In genomic region chr6:156396068-156396771, GRCh38 we compare ENCODE assay signal across 10 cellular contexts.
DNase-seq lines count a peak whose midpoint lies in the region; ATAC-seq and TF ChIP-seq lines count a peak whose summit lies in the region.
"Had no signal": no experiment of that assay in that cellular context is flagged by ENCODE, and none has a peak within 500 bp of the region (broad histone marks: within the 10 kb centered on the region; RNA-seq: fewer than 3 reads in every experiment).

No MANE protein-coding gene starts in this region.

- ATAC-seq in HG02885 (IDR thresholded peaks at IDR 0.05; ENCODE audit: poor library complexity, unreplicated experiment), result peak; percentile 65
- peak; percentile 62 for ATAC-seq in activated B cell treated with CpG ODN at 0.5 μM for 24 hours (ENCODE audit: low read depth)
- peak; percentile 68 for ATAC-seq in stimulated activated memory B cell treated with anti-CD40 and anti-IgM and Interleukin-4, amounts not matched to agents 10 μg/mL and 1 μg/mL and 100 μg/mL, for 72 hours

- H3K36me3 Mint-ChIP-seq in activated CD4-positive, alpha-beta T cell treated with anti-CD3 and anti-CD28 coated beads, Interleukin-2, amount 10 ng/mL, durations not matched to agents 24 days and 14 days (ENCODE audit: low read depth), result no peaks in the 10 kb centered on the region
- H3K36me3 Mint-ChIP-seq in activated B cell treated with CpG ODN at 0.5 μM for 24 hours (ENCODE audit: low read depth), result no peaks in the 10 kb centered on the region
- no peaks in the 10 kb centered on the region for H3K36me3 Mint-ChIP-seq in stimulated activated memory B cell treated with anti-CD40 and anti-IgM and Interleukin-4, amounts not matched to agents 10 μg/mL and 1 μg/mL and 100 μg/mL, for 72 hours

- intact Hi-C loops in activated CD4-positive, alpha-beta T cell treated with anti-CD3 and anti-CD28 coated beads, Interleukin-2, amount 10 ng/mL, durations not matched to agents 24 days and 14 days (cut with micrococcal nuclease), result no loop called here
- intact Hi-C loops in activated B cell treated with CpG ODN at 0.5 μM for 24 hours (cut with micrococcal nuclease), result loop anchor here (2.0 to 10.0 kb wide), 6 partner anchors 114 to 1069 kb away; partner anchors contain the start of gene ARID1B

- H3K4me3 ChIP-seq in coronary artery, result no peak overlapping the region

- H3K4me3 Mint-ChIP-seq in activated CD4-positive, alpha-beta T cell treated with anti-CD3 and anti-CD28 coated beads, Interleukin-2, amount 10 ng/mL, durations not matched to agents 24 days and 14 days, result peak overlapping the region; percentile 49
- peak overlapping the region; percentile 68 for H3K4me3 Mint-ChIP-seq in activated B cell treated with CpG ODN at 0.5 μM for 24 hours
- peak overlapping the region; percentile 67 for H3K4me3 Mint-ChIP-seq in stimulated activated memory B cell treated with anti-CD40 and anti-IgM and Interleukin-4, amounts not matched to agents 10 μg/mL and 1 μg/mL and 100 μg/mL, for 72 hours

- H3K4me1 Mint-ChIP-seq in activated CD4-positive, alpha-beta T cell treated with anti-CD3 and anti-CD28 coated beads, Interleukin-2, amount 10 ng/mL, durations not matched to agents 24 days and 14 days, result peaks cover 10% of the 10 kb centered on the region
- H3K4me1 Mint-ChIP-seq in activated B cell treated with CpG ODN at 0.5 μM for 24 hours, result peaks cover 76% of the 10 kb centered on the region
- H3K4me1 Mint-ChIP-seq in stimulated activated memory B cell treated with anti-CD40 and anti-IgM and Interleukin-4, amounts not matched to agents 10 μg/mL and 1 μg/mL and 100 μg/mL, for 72 hours, result peaks cover 39% of the 10 kb centered on the region

- TF ChIP-seq CTCF in activated B cell treated with CpG ODN at 0.5 μM for 24 hours (IDR thresholded peaks at IDR 0.05) (no peak), coronary artery (IDR thresholded peaks at IDR 0.05) (no peak)

- POLR2A ChIA-PET in activated B cell treated with CpG ODN at 0.5 μM for 24 hours (lab: Charles Lee), result interaction anchor here (0.8 kb wide), 1 partner anchor 877 kb away, joined by 3 read pairs; no protein-coding TSS in a partner anchor

- H3K27ac ChIP-seq in coronary artery, result no peak overlapping the region

- CTCF ChIA-PET in activated B cell treated with CpG ODN at 0.5 μM for 24 hours (lab: Charles Lee), result interaction anchor here (1.2 kb wide), 1 partner anchor 15 kb away, joined by 4 read pairs; no protein-coding TSS in a partner anchor

- peak; percentile 64 for DNase-seq in activated CD4-positive, alpha-beta T cell treated with anti-CD3 and anti-CD28 coated beads, Interleukin-2, amount 10 ng/mL, durations not matched to agents 24 days and 14 days
- no peak for DNase-seq in activated CD4-positive, alpha-beta T cell treated with anti-CD3 and anti-CD28 coated beads for 4 hours
- DNase-seq in activated B cell treated with CpG ODN at 0.5 μM for 24 hours (no peak), NCI-H2029 treated with DMSO at 0.1 percent for 48 hours (lab: John Stamatoyannopoulos, UW) (no peak), coronary artery (ENCODE audit: low spot score) (no peak), NCI-H345 (lab: John Stamatoyannopoulos, UW) (no peak)
- DNase-seq: hypothalamus, IMR-90 had no signal

- H3K27me3 Mint-ChIP-seq in activated CD4-positive, alpha-beta T cell treated with anti-CD3 and anti-CD28 coated beads, Interleukin-2, amount 10 ng/mL, durations not matched to agents 24 days and 14 days, result peaks cover 45% of the 10 kb centered on the region
- no peaks in the 10 kb centered on the region for H3K27me3 Mint-ChIP-seq in activated B cell treated with CpG ODN at 0.5 μM for 24 hours
- peaks cover 24% of the 10 kb centered on the region for H3K27me3 Mint-ChIP-seq in stimulated activated memory B cell treated with anti-CD40 and anti-IgM and Interleukin-4, amounts not matched to agents 10 μg/mL and 1 μg/mL and 100 μg/mL, for 72 hours

- H3K9me3 Mint-ChIP-seq in activated CD4-positive, alpha-beta T cell treated with anti-CD3 and anti-CD28 coated beads, Interleukin-2, amount 10 ng/mL, durations not matched to agents 24 days and 14 days, result no peaks in the 10 kb centered on the region
- no peaks in the 10 kb centered on the region for H3K9me3 Mint-ChIP-seq in activated B cell treated with CpG ODN at 0.5 μM for 24 hours
- H3K9me3 Mint-ChIP-seq in stimulated activated memory B cell treated with anti-CD40 and anti-IgM and Interleukin-4, amounts not matched to agents 10 μg/mL and 1 μg/mL and 100 μg/mL, for 72 hours, result no peaks in the 10 kb centered on the region

- H3K27ac Mint-ChIP-seq in activated CD4-positive, alpha-beta T cell treated with anti-CD3 and anti-CD28 coated beads, Interleukin-2, amount 10 ng/mL, durations not matched to agents 24 days and 14 days, result no peak overlapping the region
- H3K27ac Mint-ChIP-seq in activated B cell treated with CpG ODN at 0.5 μM for 24 hours, result peak overlapping the region; percentile 84
- peak overlapping the region; percentile 67 for H3K27ac Mint-ChIP-seq in stimulated activated memory B cell treated with anti-CD40 and anti-IgM and Interleukin-4, amounts not matched to agents 10 μg/mL and 1 μg/mL and 100 μg/mL, for 72 hours
